Comparison of ENCODE assay signal across 8 cellular contexts in genomic region chr10:33155720-33156638, GRCh38.
DNase-seq lines count a peak whose midpoint lies in the region; ATAC-seq, FAIRE-seq and TF ChIP-seq lines count a peak whose summit lies in the region.

No MANE protein-coding gene starts in this region.

- FAIRE-seq in frontal cortex (lab: Jason Lieb, UNC): no peak

- TF ChIP-seq CTCF in fibroblast of mammary gland (conservative IDR thresholded peaks at IDR 0.05; ENCODE audit: control insufficient read depth, insufficient read depth, low read depth, low read length) (peak; percentile 90), spleen (IDR thresholded peaks at IDR 0.05 in 8 of 11, conservative IDR thresholded peaks at IDR 0.05 in 3 of 11) (peak in 9 of 11 experiments; percentile 54 to 71 (median 59))

- no peak overlapping the region for H3K4me3 ChIP-seq in fibroblast of mammary gland (ENCODE audit: control insufficient read depth, low read depth, low read length)
- no peak overlapping the region for H3K4me3 ChIP-seq in spleen

- H3K27ac ChIP-seq in spleen: no peak overlapping the region

- 64 to 78% (median 70%) methylated on average over 10 of the region's 10 CpGs for WGBS in spleen, 5 donors

- ATAC-seq in activated CD4-positive, CD25-positive, alpha-beta regulatory T cell treated with anti-CD3 and anti-CD28 coated beads, Interleukin-2, amount 50 U/mL, for 24 hours: peak; percentile 59 to 63
- peak; percentile 91 for ATAC-seq in GM21423 (IDR thresholded peaks at IDR 0.05; ENCODE audit: unreplicated experiment)

- no peaks in the 10 kb centered on the region for H3K9me3 ChIP-seq in spleen

- TF ChIP-seq POLR2A in spleen (IDR thresholded peaks at IDR 0.05): no peak

- H3K36me3 ChIP-seq in spleen: no peaks in the 10 kb centered on the region

- no peak for DNase-seq in activated CD4-positive, CD25-positive, alpha-beta regulatory T cell treated with anti-CD3 and anti-CD28 coated beads, Interleukin-2, amount 50 U/mL, for 72 hours
- DNase-seq in HS-27A (ENCODE audit: low read depth): peak; percentile 23
- DNase-seq in T1000 (lab: John Stamatoyannopoulos, UW): peak; percentile 17
- DNase-seq in fibroblast of mammary gland (ENCODE audit: low read depth): peak; percentile 88
- no peak for DNase-seq in spleen
- DNase-seq in frontal cortex (ENCODE audit: low spot score in 2 of 2): no peak

- no peaks in the 10 kb centered on the region for H3K27me3 ChIP-seq in spleen (replicated peaks in 1 of 7)

- peaks cover 0 to 18% (median 0%) of the 10 kb centered on the region in 6 donors for H3K4me1 ChIP-seq in spleen

- intact Hi-C loops in spleen (cut with DNase I; ENCODE audit: low total_unique reads): loop anchor here (10.0 kb wide), 1 partner anchor 361 kb away; no protein-coding TSS in a partner anchor

Comparison
In these comparisons a context has a peak if more than half of its experiments do, and no peak if none do; other contexts are left out.
1. DNase-seq: peak in HS-27A (single experiment), T1000 (single experiment) and fibroblast of mammary gland (single experiment); none in activated CD4-positive, CD25-positive, alpha-beta regulatory T cell treated with anti-CD3 and anti-CD28 coated beads, Interleukin-2, amount 50 U/mL, for 72 hours (single experiment), spleen (single experiment) and frontal cortex (0 of 2).